In genomic region chr1:65146908-65147423, GRCh38 we compare ENCODE assay signal across 8 cellular contexts. TPM values are rescaled to one million over a fixed set of nuclear protein-coding genes. Genes with fewer than 3 reads are reported as not detected.
A peak's percentile ranks its signal among the peaks of the same experiment; 100 is the strongest.
DNase-seq lines count a peak whose midpoint lies in the region; ATAC-seq and TF ChIP-seq lines count a peak whose summit lies in the region.

No MANE protein-coding gene starts in this region.

- WGBS in right lobe of liver (ENCODE audit: insufficient coverage, low coverage, low lambda C conversion rate, missing lambda C conversion rate) = 23% methylated on average over 6 of the region's 20 CpGs
- 19 to 20% methylated on average over 17 to 20 of the region's 20 CpGs for WGBS in upper lobe of left lung, 2 donors

- peak overlapping the region; percentile 80 for H3K4me3 Mint-ChIP-seq in activated naive CD4-positive, alpha-beta T cell treated with anti-CD3 and anti-CD28 coated beads for 36 hours
- H3K4me3 Mint-ChIP-seq in activated naive CD8-positive, alpha-beta T cell treated with anti-CD3 and anti-CD28 coated beads for 36 hours = peak overlapping the region; percentile 78

- CTCF ChIA-PET in activated naive CD4-positive, alpha-beta T cell treated with anti-CD3 and anti-CD28 coated beads for 36 hours (lab: Charles Lee) = no interaction called here

- H3K4me1 Mint-ChIP-seq in activated naive CD4-positive, alpha-beta T cell treated with anti-CD3 and anti-CD28 coated beads for 36 hours (ENCODE audit: low read depth) = peaks cover 10% of the 10 kb centered on the region
- H3K4me1 Mint-ChIP-seq in activated naive CD8-positive, alpha-beta T cell treated with anti-CD3 and anti-CD28 coated beads for 36 hours = peaks cover 25% of the 10 kb centered on the region

- H3K36me3 ChIP-seq in right lobe of liver = no peaks in the 10 kb centered on the region
- no peaks in the 10 kb centered on the region for H3K36me3 ChIP-seq in upper lobe of left lung

- no peak for ATAC-seq in right lobe of liver
- ATAC-seq in upper lobe of left lung (ENCODE audit: low FRiP score in 2 of 2) = no peak
- no peak for ATAC-seq in GM21515 (IDR thresholded peaks at IDR 0.05; ENCODE audit: unreplicated experiment)
- ATAC-seq in esophagus mucosa = no peak

- H3K9me3 ChIP-seq in right lobe of liver (no peaks in the 10 kb centered on the region), upper lobe of left lung (no peaks in the 10 kb centered on the region)

- DNase-seq in activated naive CD4-positive, alpha-beta T cell treated with anti-CD3 and anti-CD28 coated beads for 36 hours = peak; percentile 18
- DNase-seq in activated naive CD4-positive, alpha-beta T cell treated with anti-CD3 and anti-CD28 coated beads, Interleukin-2, amount 50 U/mL, for 16 hours = no peak
- DNase-seq in activated naive CD8-positive, alpha-beta T cell treated with anti-CD3 and anti-CD28 coated beads for 36 hours = no peak
- DNase-seq in right lobe of liver (peak in 1 of 3 donors; percentile 30), upper lobe of left lung (no peak), AG08396 (ENCODE audit: low spot score) (no peak)

- H3K27me3 ChIP-seq in right lobe of liver = no peaks in the 10 kb centered on the region
- peaks cover 0 to 12% (median 0%) of the 10 kb centered on the region in 4 donors for H3K27me3 ChIP-seq in upper lobe of left lung

- TF ChIP-seq CTCF in right lobe of liver (IDR thresholded peaks at IDR 0.05) (no peak), upper lobe of left lung (IDR thresholded peaks at IDR 0.05) (no peak)

- no peaks in the 10 kb centered on the region for H3K9me3 Mint-ChIP-seq in activated naive CD4-positive, alpha-beta T cell treated with anti-CD3 and anti-CD28 coated beads for 36 hours
- H3K9me3 Mint-ChIP-seq in activated naive CD8-positive, alpha-beta T cell treated with anti-CD3 and anti-CD28 coated beads for 36 hours = no peaks in the 10 kb centered on the region

- peaks cover 51% of the 10 kb centered on the region for H3K27me3 Mint-ChIP-seq in activated naive CD4-positive, alpha-beta T cell treated with anti-CD3 and anti-CD28 coated beads for 36 hours (ENCODE audit: low read depth)
- H3K27me3 Mint-ChIP-seq in activated naive CD8-positive, alpha-beta T cell treated with anti-CD3 and anti-CD28 coated beads for 36 hours = peaks cover 55% of the 10 kb centered on the region

- H3K27ac ChIP-seq in right lobe of liver (peak overlapping the region; percentile 70 to 89 (median 72)), upper lobe of left lung (peak overlapping the region in 1 of 4 donors; percentile 63)

- intact Hi-C loops in activated naive CD4-positive, alpha-beta T cell treated with anti-CD3 and anti-CD28 coated beads for 36 hours (cut with micrococcal nuclease) = loop anchor here (5.0 kb wide), 1 partner anchor 405 kb away; no protein-coding TSS in a partner anchor
- intact Hi-C loops in right lobe of liver (cut with DNase I) = no loop called here

- no peak overlapping the region for H3K27ac Mint-ChIP-seq in activated naive CD4-positive, alpha-beta T cell treated with anti-CD3 and anti-CD28 coated beads for 36 hours
- peak overlapping the region; percentile 78 for H3K27ac Mint-ChIP-seq in activated naive CD8-positive, alpha-beta T cell treated with anti-CD3 and anti-CD28 coated beads for 36 hours

- TF ChIP-seq EP300 in upper lobe of left lung (IDR thresholded peaks at IDR 0.05) = no peak

- no peak for TF ChIP-seq POLR2A in right lobe of liver (IDR thresholded peaks at IDR 0.05)
- no peak for TF ChIP-seq POLR2A in upper lobe of left lung (IDR thresholded peaks at IDR 0.05)

- H3K4me3 ChIP-seq in right lobe of liver = peak overlapping the region; percentile 71 to 84 (median 79)
- H3K4me3 ChIP-seq in upper lobe of left lung = peak overlapping the region; percentile 58 to 76 (median 71)

- H3K4me1 ChIP-seq in right lobe of liver = peaks cover 0 to 40% (median 9%) of the 10 kb centered on the region in 4 donors
- peaks cover 14 to 26% (median 20%) of the 10 kb centered on the region in 4 donors for H3K4me1 ChIP-seq in upper lobe of left lung

- no peaks in the 10 kb centered on the region for H3K36me3 Mint-ChIP-seq in activated naive CD4-positive, alpha-beta T cell treated with anti-CD3 and anti-CD28 coated beads for 36 hours (ENCODE audit: low read depth)
- H3K36me3 Mint-ChIP-seq in activated naive CD8-positive, alpha-beta T cell treated with anti-CD3 and anti-CD28 coated beads for 36 hours = peaks cover 26% of the 10 kb centered on the region

RNA-seq across cellular contexts. Expression of gene AK4, which starts 1.0 kb away (rescaled TPM):
- total RNA-seq in activated naive CD4-positive, alpha-beta T cell treated with anti-CD3 and anti-CD28 coated beads for 36 hours = 10 to 100 TPM; 25.2 to 25.4 TPM
- total RNA-seq in activated naive CD8-positive, alpha-beta T cell treated with anti-CD3 and anti-CD28 coated beads for 36 hours = 100 to 1,000 TPM; 129 TPM
- total RNA-seq in right lobe of liver = 100 to 1,000 TPM; 108 to 171 (median 123) TPM
- 1 to 10 TPM in 4 of 6 donors, under 1 TPM in 2; 0.44 to 7.0 (median 3.6) TPM for total RNA-seq in upper lobe of left lung
- 51.6 TPM for total RNA-seq in esophagus mucosa
